9 cellular contexts compared by ENCODE assay signal in the genomic region with DNA sequence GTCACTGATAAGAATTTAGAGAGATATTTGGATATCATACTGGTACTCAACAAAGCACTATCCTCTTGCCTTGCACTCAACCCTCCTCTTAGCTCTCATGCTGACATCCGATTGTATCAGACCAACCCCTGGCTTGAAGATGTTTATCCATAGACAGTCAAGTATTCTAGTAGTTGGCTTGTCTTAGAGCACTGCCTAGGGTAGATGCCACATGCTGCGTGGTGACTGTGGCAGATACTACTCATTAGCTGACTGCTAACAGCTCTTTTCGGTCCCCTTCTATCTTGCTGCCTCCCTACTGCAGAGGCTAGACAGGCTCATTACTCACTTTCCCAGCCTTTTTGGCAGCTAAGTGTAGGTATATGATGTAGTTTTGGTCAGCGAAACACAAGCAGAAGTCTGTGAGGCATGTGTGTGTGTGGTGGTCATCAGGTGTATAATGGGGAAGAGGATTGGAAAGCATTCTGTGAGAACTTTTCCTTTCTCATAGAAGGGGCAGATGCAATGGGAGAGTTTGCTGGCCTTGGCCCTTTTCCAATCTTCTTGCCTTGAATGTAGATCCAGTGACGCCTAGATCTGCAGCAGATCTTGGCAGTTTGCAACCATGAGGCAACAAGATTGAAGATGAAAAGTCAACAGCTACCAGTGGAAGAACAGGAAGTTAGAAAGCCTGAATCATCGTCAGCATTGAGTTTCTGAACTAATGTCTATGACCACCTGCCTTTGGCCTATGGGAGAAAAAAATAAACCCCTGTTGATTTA. TPM values are rescaled to one million over a fixed set of nuclear protein-coding genes. Genes with fewer than 3 reads are reported as not detected.
A peak's percentile ranks its signal among the peaks of the same experiment; 100 is the strongest.
DNase-seq lines count a peak whose midpoint lies in the region; ATAC-seq and TF ChIP-seq lines count a peak whose summit lies in the region.
"Had no signal": no experiment of that assay in that cellular context is flagged by ENCODE, and none has a peak within 500 bp of the region (broad histone marks: within the 10 kb centered on the region; RNA-seq: fewer than 3 reads in every experiment).

No MANE protein-coding gene starts in this region.

- H3F3A ChIP-seq in GM23248 (ENCODE audit: insufficient read depth), result peaks cover 3% of the 10 kb centered on the region; the same call in 1 of the 2 replicates

- POLR2A ChIA-PET in RWPE1 (lab: Yijun Ruan, JAX; ENCODE audit: low non-redundant PET), result no interaction called here

- H3K79me2 ChIP-seq in GM23248 (ENCODE audit: insufficient read depth), result peaks cover 6% of the 10 kb centered on the region

- no peak for ATAC-seq in GM21423 (IDR thresholded peaks at IDR 0.05; ENCODE audit: unreplicated experiment)
- no peak for ATAC-seq in HG02852 (IDR thresholded peaks at IDR 0.05; ENCODE audit: unreplicated experiment)
- no peak for ATAC-seq in GM21529 (IDR thresholded peaks at IDR 0.05; ENCODE audit: unreplicated experiment)

- DNase-seq in GM23248 (peak; percentile 43), RKO (ENCODE audit: low spot score) (peak; percentile 17), RWPE1 (ENCODE audit: low spot score) (no peak)
- DNase-seq: activated T-cell treated with anti-CD3 and anti-CD28 coated beads, Interleukin-2, amount 50 U/mL, for 48 hours had no signal

- no peak overlapping the region for H3K4me2 ChIP-seq in GM23248 (ENCODE audit: unreplicated experiment)

- no peaks in the 10 kb centered on the region for H4K20me1 ChIP-seq in GM23248 (ENCODE audit: insufficient read depth)

- 84% methylated on average over 6 of the region's 6 CpGs for WGBS in GM23248 (ENCODE audit: low coverage in 1 of 2, low lambda C conversion rate in 2 of 2, missing lambda C conversion rate in 2 of 2), 2 experiments
- 67 to 70% methylated on average over 6 of the region's 6 CpGs for WGBS in esophagus, 2 donors

- in situ Hi-C loops in GM23248 (cut with MboI), result no loop called here

- TF ChIP-seq CTCF in RWPE1 (conservative IDR thresholded peaks at IDR 0.05; ENCODE audit: low read depth), result no peak

- no peak overlapping the region for H3K9ac ChIP-seq in GM23248

- no peaks in the 10 kb centered on the region for H3K27me3 ChIP-seq in GM23248 (replicated peaks; ENCODE audit: insufficient read depth)
- no peaks in the 10 kb centered on the region for H3K27me3 ChIP-seq in esophagus (ENCODE audit: control insufficient read depth in 1 of 2, insufficient read depth in 2 of 2, low read length in 2 of 2)

- H2AFZ ChIP-seq in GM23248, result no peak overlapping the region

- no peaks in the 10 kb centered on the region for H3K9me2 ChIP-seq in GM23248 (ENCODE audit: insufficient read depth)

- CTCF ChIA-PET in RWPE1 (lab: Yijun Ruan, JAX), result interaction anchor here (0.5 to 0.8 kb wide), 2 partner anchors 16 to 67 kb away, joined by 3 to 5 read pairs; no protein-coding TSS in a partner anchor

- H3K4me3 ChIP-seq in GM23248, result no peak overlapping the region
- H3K4me3 ChIP-seq in esophagus (ENCODE audit: low read depth in 1 of 2, low read length in 2 of 2), result no peak overlapping the region
- no peak overlapping the region for H3K4me3 ChIP-seq in skin epidermis

- H3K36me3 ChIP-seq in GM23248 (ENCODE audit: low read depth), result no peaks in the 10 kb centered on the region
- no peaks in the 10 kb centered on the region for H3K36me3 ChIP-seq in esophagus (ENCODE audit: control insufficient read depth in 2 of 2, insufficient read depth in 2 of 2, low read length in 1 of 2)

- no peaks in the 10 kb centered on the region for H3K9me3 ChIP-seq in GM23248 (ENCODE audit: low read depth)
- H3K9me3 ChIP-seq in esophagus (ENCODE audit: control insufficient read depth in 2 of 2, insufficient read depth in 1 of 2, low read depth in 1 of 2, low read length in 1 of 2), result no peaks in the 10 kb centered on the region

- H3K27ac ChIP-seq in GM23248, result no peak overlapping the region
- peak overlapping the region; percentile 5 to 74 for H3K27ac ChIP-seq in esophagus (ENCODE audit: low read depth in 2 of 2, low read length in 1 of 2)
- peak overlapping the region in 17 of 21 experiments; percentile 1 to 99 (median 74) for H3K27ac ChIP-seq in skin epidermis
- H3K27ac ChIP-seq in RWPE1, result no peak overlapping the region

- peaks cover 4% of the 10 kb centered on the region for H3K4me1 ChIP-seq in GM23248 (ENCODE audit: insufficient read depth)
- H3K4me1 ChIP-seq in esophagus (ENCODE audit: control insufficient read depth in 2 of 2, insufficient read depth in 2 of 2, low read length in 1 of 2), result peaks cover 0 to 3% of the 10 kb centered on the region in 2 donors

RNA-seq across cellular contexts. Expression of a gene that starts 4.4 kb away (rescaled TPM):
- 57.0 and 58.8 TPM in 2 replicates for total RNA-seq in GM23248 (2014; rRNA removed; shearing (Covaris generic))
- polyA plus RNA-seq in GM23248 (2016; fragmentation: Nextera tagmentation; extraction: Ambion mirVana) (61.6 and 65.3 TPM in 2 replicates), esophagus (10 to 100 TPM; 27.9 to 40.6 TPM)

RNA-seq across cellular contexts. Expression of a gene that starts 50.1 kb away (rescaled TPM):
- not detected in 2 replicates for total RNA-seq in GM23248 (2014; rRNA removed; shearing (Covaris generic))
- polyA plus RNA-seq in GM23248 (2016; fragmentation: Nextera tagmentation; extraction: Ambion mirVana) (not detected in 2 replicates), esophagus (under 1 TPM; 0.04 to 0.09 TPM)

Comparison
In these comparisons a context has a peak if more than half of its experiments do, and no peak if none do; other contexts are left out.
1. H3K27ac ChIP-seq: peak in esophagus (2 of 2) and skin epidermis (17 of 21); none in GM23248 (single experiment) and RWPE1 (single experiment).